ENCODE assay signal across 26 cellular contexts in genomic region chr2:43806719-43807031, GRCh38. TPM values are rescaled to one million over a fixed set of nuclear protein-coding genes. Genes with fewer than 3 reads are reported as not detected.
DNase-seq lines count a peak whose midpoint lies in the region; ATAC-seq, FAIRE-seq and TF ChIP-seq lines count a peak whose summit lies in the region.
"Had no signal": no experiment of that assay in that cellular context is flagged by ENCODE, and none has a peak within 500 bp of the region (broad histone marks: within the 10 kb centered on the region; RNA-seq: fewer than 3 reads in every experiment).

No MANE protein-coding gene starts in this region.

- H3K4me2 ChIP-seq in A549 (peak overlapping the region; percentile 50), neuronal stem cell (ENCODE audit: insufficient read depth, low read length, poor library complexity, severe bottlenecking) (no peak overlapping the region)
- H3K4me2 ChIP-seq: BLaER1 treated with 17β-estradiol and CSF1 and Interleukin-3, amounts not matched to agents 10 nM and 100 nM had no signal

- no peak overlapping the region for H2BK12ac ChIP-seq in neuronal stem cell (ENCODE audit: low read length)

- no peaks in the 10 kb centered on the region for H3K9me3 ChIP-seq in A549
- H3K9me3 ChIP-seq in endocrine pancreas (ENCODE audit: control insufficient read depth, low read length), result no peaks in the 10 kb centered on the region
- no peaks in the 10 kb centered on the region for H3K9me3 ChIP-seq in liver (ENCODE audit: control insufficient read depth in 4 of 4, low read length in 3 of 4)
- H3K9me3 ChIP-seq in neuronal stem cell (replicated peaks in 1 of 2; ENCODE audit: control insufficient read depth in 2 of 2, insufficient read depth in 1 of 2, low read depth in 1 of 2, low read length in 2 of 2), result no peaks in the 10 kb centered on the region
- H3K9me3 ChIP-seq: BE2C; BLaER1 treated with 17β-estradiol and CSF1 and Interleukin-3, amounts not matched to agents 10 nM and 100 nM had no signal

- 37% methylated on average over 2 of the region's 2 CpGs for WGBS in A549 (ENCODE audit: missing lambda C conversion rate)
- 38% methylated on average over 2 of the region's 2 CpGs for WGBS in liver
- no CpG with 5 or more reads among the region's 2 CpGs for WGBS in neuronal stem cell (ENCODE audit: extremely low coverage in 2 of 2, insufficient read length in 2 of 2, insufficient replicate concordance in 1 of 2), 2 donors

- H3K9ac ChIP-seq in endocrine pancreas (ENCODE audit: control insufficient read depth, insufficient read depth, low read length), result no peak overlapping the region
- peak overlapping the region in 1 of 2 donors; percentile 54 for H3K9ac ChIP-seq in liver (ENCODE audit: low read depth in 1 of 2, low read length in 2 of 2)
- no peak overlapping the region for H3K9ac ChIP-seq in neuronal stem cell (ENCODE audit: low read depth, low read length, poor library complexity)
- H3K9ac ChIP-seq: BLaER1 treated with 17β-estradiol and CSF1 and Interleukin-3, amounts not matched to agents 10 nM and 100 nM; GM23248 had no signal

- H3K27ac ChIP-seq in 22Rv1 (peak overlapping the region; percentile 63), A549 (no peak overlapping the region), liver (ENCODE audit: low read depth in 1 of 2, low read length in 2 of 2) (peak overlapping the region; percentile 33 to 71), neuronal stem cell (replicated peaks; ENCODE audit: low read length) (no peak overlapping the region)
- H3K27ac ChIP-seq: BLaER1 treated with 17β-estradiol and CSF1 and Interleukin-3, amounts not matched to agents 10 nM and 100 nM; GM23248 had no signal

- DNase-seq in A549 (ENCODE audit: low read depth in 1 of 2, low spot score in 1 of 2) (no peak), neuronal stem cell (ENCODE audit: low spot score) (no peak), GDM1 (lab: John Stamatoyannopoulos, UW) (no peak)
- no peak for DNase-seq in activated T-cell treated with anti-CD3 and anti-CD28 coated beads, Interleukin-2, amount 50 U/mL, for 24 hours
- DNase-seq: ACHN; AML-193; BE2C; CD4-positive, alpha-beta T cell; CD8-positive, alpha-beta memory T cell; DMS 273 treated with DMSO at 0.1 percent for 48 hours; DND-41; GM23248; H7; HCEC 1CT had no signal

- no peak overlapping the region for H4K91ac ChIP-seq in neuronal stem cell (ENCODE audit: low read depth, low read length, poor library complexity)

- no peak overlapping the region for H3K23ac ChIP-seq in neuronal stem cell (ENCODE audit: low read depth, low read length, poor library complexity)

- H2AFZ ChIP-seq in neuronal stem cell (ENCODE audit: low read length), result no peak overlapping the region
- H2AFZ ChIP-seq: GM23248 had no signal

- no peak overlapping the region for H2BK15ac ChIP-seq in neuronal stem cell (ENCODE audit: low read length)

- H3K4me3 Mint-ChIP-seq in activated T-cell treated with anti-CD3 and anti-CD28 coated beads, Interleukin-2, amount 50 U/mL, for 24 hours, result no peak overlapping the region
- H3K4me3 Mint-ChIP-seq: CD14-positive monocyte; CD4-positive, alpha-beta T cell; CD8-positive, alpha-beta memory T cell had no signal

- FAIRE-seq in A549 (lab: Jason Lieb, UNC), result peak; percentile 32
- FAIRE-seq: A204.1, D721Med, G401.6, GM12878, GM19239, H1 had no signal

- H2AK5ac ChIP-seq in neuronal stem cell (ENCODE audit: low read depth, low read length), result no peak overlapping the region

- H3K4me1 Mint-ChIP-seq in activated T-cell treated with anti-CD3 and anti-CD28 coated beads, Interleukin-2, amount 50 U/mL, for 24 hours (ENCODE audit: low read depth), result no peaks in the 10 kb centered on the region
- H3K4me1 Mint-ChIP-seq: CD14-positive monocyte; CD8-positive, alpha-beta memory T cell had no signal

- TF ChIP-seq RAD21 in A549 (conservative IDR thresholded peaks at IDR 0.05 in 1 of 2, IDR thresholded peaks at IDR 0.05 in 1 of 2), result no peak
- TF ChIP-seq RAD21 in liver (IDR thresholded peaks at IDR 0.05), result no peak

- H3K27me3 ChIP-seq in endocrine pancreas (ENCODE audit: control insufficient read depth, insufficient read depth, low read length) (no peaks in the 10 kb centered on the region), liver (ENCODE audit: control insufficient read depth in 4 of 4, insufficient read depth in 4 of 4, low read length in 3 of 4) (no peaks in the 10 kb centered on the region), neuronal stem cell (ENCODE audit: control insufficient read depth in 3 of 3, insufficient read depth in 3 of 3, low read depth in 1 of 3, low read length in 3 of 3) (no peaks in the 10 kb centered on the region)
- H3K27me3 ChIP-seq: BE2C; BLaER1 treated with 17β-estradiol and CSF1 and Interleukin-3, amounts not matched to agents 10 nM and 100 nM had no signal

- no peaks in the 10 kb centered on the region for H3K9me3 Mint-ChIP-seq in activated T-cell treated with anti-CD3 and anti-CD28 coated beads, Interleukin-2, amount 50 U/mL, for 24 hours
- H3K9me3 Mint-ChIP-seq: CD14-positive monocyte; CD4-positive, alpha-beta T cell; CD8-positive, alpha-beta memory T cell had no signal

- no peak overlapping the region for H4K8ac ChIP-seq in neuronal stem cell (ENCODE audit: low read depth, low read length)

- no peaks in the 10 kb centered on the region for H3K79me1 ChIP-seq in neuronal stem cell (ENCODE audit: low read depth, low read length)

- H3K18ac ChIP-seq in neuronal stem cell (ENCODE audit: low read length), result no peak overlapping the region

- H3K4me3 ChIP-seq in A549 (no peak overlapping the region), endocrine pancreas (ENCODE audit: control insufficient read depth, insufficient read depth, low read length) (peak overlapping the region; percentile 14), liver (ENCODE audit: low read depth in 1 of 3, low read length in 3 of 3) (no peak overlapping the region), neuronal stem cell (ENCODE audit: low read length in 2 of 2) (no peak overlapping the region)
- H3K4me3 ChIP-seq: BLaER1 treated with 17β-estradiol and CSF1 and Interleukin-3, amounts not matched to agents 10 nM and 100 nM; GM12878; GM23248 had no signal

- H3K14ac ChIP-seq in neuronal stem cell (ENCODE audit: low read length), result no peak overlapping the region

- CTCF ChIA-PET in A549 (lab: Yijun Ruan, JAX), result interaction anchor here (2.7 kb wide), 1 partner anchor 71 kb away, joined by 6 read pairs; no protein-coding TSS in a partner anchor

- no peak overlapping the region for H2BK120ac ChIP-seq in neuronal stem cell (ENCODE audit: low read depth, low read length)

- TF ChIP-seq CTCF in 22Rv1 (IDR thresholded peaks at IDR 0.05) (no peak), A549 (IDR thresholded peaks at IDR 0.05) (no peak), liver (IDR thresholded peaks at IDR 0.05; ENCODE audit: low read depth, low read length, missing input control) (no peak)

- TF ChIP-seq POLR2A in A549 (IDR thresholded peaks at IDR 0.05; ENCODE audit: low read length), result no peak

- H2BK5ac ChIP-seq in neuronal stem cell (ENCODE audit: low read length), result no peak overlapping the region

- no peaks in the 10 kb centered on the region for H3K27me3 Mint-ChIP-seq in activated T-cell treated with anti-CD3 and anti-CD28 coated beads, Interleukin-2, amount 50 U/mL, for 24 hours
- H3K27me3 Mint-ChIP-seq: CD4-positive, alpha-beta T cell had no signal

- TF ChIP-seq EP300 in A549 (IDR thresholded peaks at IDR 0.05), result no peak

- POLR2A ChIA-PET in A549 (lab: Yijun Ruan, JAX), result no interaction called here

- ATAC-seq in A549 (peak in 1 of 2 experiments; percentile 29; a peak in 1 of 6 replicates), HG03025 (IDR thresholded peaks at IDR 0.05; ENCODE audit: low FRiP score, unreplicated experiment) (no peak)
- ATAC-seq: GM12878 had no signal

- H3K4me1 ChIP-seq in A549, result peaks cover 32% of the 10 kb centered on the region
- no peaks in the 10 kb centered on the region for H3K4me1 ChIP-seq in endocrine pancreas (ENCODE audit: control insufficient read depth, insufficient read depth, low read length)
- peaks cover 7 to 61% (median 49%) of the 10 kb centered on the region in 4 donors for H3K4me1 ChIP-seq in liver (ENCODE audit: control insufficient read depth in 4 of 4, insufficient read depth in 4 of 4, low read length in 3 of 4)
- H3K4me1 ChIP-seq in neuronal stem cell (ENCODE audit: control insufficient read depth in 2 of 2, insufficient read depth in 1 of 2, low read depth in 1 of 2, low read length in 2 of 2), result no peaks in the 10 kb centered on the region
- H3K4me1 ChIP-seq: BLaER1 treated with 17β-estradiol and CSF1 and Interleukin-3, amounts not matched to agents 10 nM and 100 nM had no signal

- no peak overlapping the region for H3K4ac ChIP-seq in neuronal stem cell (ENCODE audit: low read length)

- H3K36me3 ChIP-seq in endocrine pancreas (ENCODE audit: control insufficient read depth, insufficient read depth, low read length) (no peaks in the 10 kb centered on the region), liver (ENCODE audit: control insufficient read depth in 4 of 4, insufficient read depth in 3 of 4, low read depth in 1 of 4, low read length in 3 of 4) (peaks cover 0 to 3% (median 0%) of the 10 kb centered on the region in 4 donors), neuronal stem cell (replicated peaks in 1 of 2; ENCODE audit: control insufficient read depth in 2 of 2, insufficient read depth in 2 of 2, low read length in 2 of 2) (peaks cover 0 to 26% of the 10 kb centered on the region in 2 donors)
- H3K36me3 ChIP-seq: BE2C had no signal

- no peak overlapping the region for H3K27ac Mint-ChIP-seq in activated T-cell treated with anti-CD3 and anti-CD28 coated beads, Interleukin-2, amount 50 U/mL, for 24 hours
- H3K27ac Mint-ChIP-seq: CD14-positive monocyte; CD4-positive, alpha-beta T cell; CD8-positive, alpha-beta memory T cell had no signal

- H3K36me3 Mint-ChIP-seq in activated T-cell treated with anti-CD3 and anti-CD28 coated beads, Interleukin-2, amount 50 U/mL, for 24 hours (ENCODE audit: low read depth), result peaks cover 19% of the 10 kb centered on the region

RNA-seq across cellular contexts. Expression of gene ABCG5, which starts 32.0 kb away (rescaled TPM):
- not detected in 2 replicates for polyA plus RNA-seq in A549 (2011; rRNA removed)
- 0.01 TPM in 2 replicates for polyA plus RNA-seq in A549 (2012; cell fraction: cytosol; rRNA removed)
- not detected in 2 replicates for polyA plus RNA-seq in A549 (2012; cell fraction: nucleus; rRNA removed)
- polyA plus RNA-seq in A549 (2017; fragmentation: RNase III; extraction: RNeasy Plus Mini Kit Qiagen cat#74134 plus additional on column Dnase treatment), result not detected in 3 replicates
- polyA minus RNA-seq in A549 (2011; rRNA and poly(A)+ RNA removed), result not detected in 2 replicates
- 10 to 100 TPM; 15.4 to 58.3 TPM for total RNA-seq in liver
- 10 to 100 TPM; 18.7 to 63.8 TPM for polyA plus RNA-seq in liver
- polyA plus RNA-seq in neuronal stem cell (2013, experiment 1 of 2), result not detected
- not detected for polyA plus RNA-seq in neuronal stem cell (2013, experiment 2 of 2)
- total RNA-seq: CD4-positive, alpha-beta T cell; CD8-positive, alpha-beta memory T cell; GM12878; GM23248; H1; H7 had no signal
- polyA plus RNA-seq: CD14-positive monocyte; CD8-positive, alpha-beta memory T cell; GM12878; GM23248; H1 had no signal

RNA-seq across cellular contexts. Expression of gene ABCG8, which starts 32.1 kb away (rescaled TPM):
- not detected in 2 replicates for polyA plus RNA-seq in A549 (2011; rRNA removed)
- polyA plus RNA-seq in A549 (2012; cell fraction: cytosol; rRNA removed), result not detected in 2 replicates
- not detected in 2 replicates for polyA plus RNA-seq in A549 (2012; cell fraction: nucleus; rRNA removed)
- not detected in 3 replicates for polyA plus RNA-seq in A549 (2017; fragmentation: RNase III; extraction: RNeasy Plus Mini Kit Qiagen cat#74134 plus additional on column Dnase treatment)
- not detected in 2 replicates for polyA minus RNA-seq in A549 (2011; rRNA and poly(A)+ RNA removed)
- 10 to 100 TPM; 16.8 to 81.2 TPM for total RNA-seq in liver
- polyA plus RNA-seq in liver, result 10 to 100 TPM; 28.1 to 46.9 TPM
- polyA plus RNA-seq in neuronal stem cell (2013, experiment 1 of 2), result not detected
- not detected for polyA plus RNA-seq in neuronal stem cell (2013, experiment 2 of 2)
- total RNA-seq: CD4-positive, alpha-beta T cell; CD8-positive, alpha-beta memory T cell; GM12878; GM23248; H1; H7 had no signal
- polyA plus RNA-seq: CD14-positive monocyte; CD8-positive, alpha-beta memory T cell; GM12878; H1 had no signal

RNA-seq across cellular contexts. Expression of gene DYNC2LI1, which starts 32.8 kb away (rescaled TPM):
- polyA plus RNA-seq in A549 (2011; rRNA removed) (33.5 and 44.3 TPM in 2 replicates), A549 (2017; fragmentation: RNase III; extraction: RNeasy Plus Mini Kit Qiagen cat#74134 plus additional on column Dnase treatment) (22.2 to 28.2 TPM (median 23.7 TPM) in 3 replicates), liver (1 to 10 TPM; 5.4 to 5.7 TPM)
- 7.9 and 8.8 TPM in 2 replicates for polyA plus RNA-seq in A549 (2012; cell fraction: cytosol; rRNA removed)
- polyA plus RNA-seq in A549 (2012; cell fraction: nucleus; rRNA removed), result 3.1 and 5.9 TPM in 2 replicates
- polyA minus RNA-seq in A549 (2011; rRNA and poly(A)+ RNA removed), result 6.5 and 6.7 TPM in 2 replicates
- total RNA-seq in liver, result 1 to 10 TPM; 5.6 to 6.1 TPM
- polyA plus RNA-seq in neuronal stem cell (2013, experiment 1 of 2), result 33.4 TPM
- polyA plus RNA-seq in neuronal stem cell (2013, experiment 2 of 2), result 32.4 TPM

Comparison
In these comparisons a context has a peak if more than half of its experiments do, and no peak if none do; other contexts are left out.
1. H3K27ac ChIP-seq: peak in 22Rv1 (single experiment) and liver (2 of 2); none in A549 (0 of 2) and neuronal stem cell (single experiment).
2. RNA of gene ABCG5, which starts 32.0 kb away (polyA plus RNA-seq): 18.7 to 63.8 TPM in liver; 0.01 TPM in A549; every median in the first group is over 10 times any median in the second.
3. RNA of gene ABCG8, which starts 32.1 kb away (polyA plus RNA-seq): 28.1 to 46.9 TPM in liver; not detected in A549; every median in the first group is over 10 times any median in the second.